Comparison of ENCODE assay signal across 7 cellular contexts in genomic region chr12:55614764-55615163, GRCh38. TPM values are rescaled to one million over a fixed set of nuclear protein-coding genes. Genes with fewer than 3 reads are reported as not detected.
"Had no signal": no experiment of that assay in that cellular context is flagged by ENCODE, and none has a peak within 500 bp of the region (broad histone marks: within the 10 kb centered on the region; RNA-seq: fewer than 3 reads in every experiment).

No MANE protein-coding gene starts in this region.

- ATAC-seq: GM12878 had no signal

- FAIRE-seq: G401.6, GM12878, GM12891, GM12892, GM18507 had no signal

- DNase-seq: GDM1, GF-D8 had no signal

- H3K4me3 ChIP-seq: GM12878 had no signal

RNA-seq across cellular contexts. Expression of gene OR10P1, which starts 21.9 kb away (rescaled TPM):
- total RNA-seq: GM12878 had no signal
- polyA plus RNA-seq: GM12878 had no signal

RNA-seq across cellular contexts. Expression of gene OR2AP1, which starts 42.5 kb away (rescaled TPM):
- total RNA-seq: GM12878 had no signal
- polyA plus RNA-seq: GM12878 had no signal
